In the genomic region with DNA sequence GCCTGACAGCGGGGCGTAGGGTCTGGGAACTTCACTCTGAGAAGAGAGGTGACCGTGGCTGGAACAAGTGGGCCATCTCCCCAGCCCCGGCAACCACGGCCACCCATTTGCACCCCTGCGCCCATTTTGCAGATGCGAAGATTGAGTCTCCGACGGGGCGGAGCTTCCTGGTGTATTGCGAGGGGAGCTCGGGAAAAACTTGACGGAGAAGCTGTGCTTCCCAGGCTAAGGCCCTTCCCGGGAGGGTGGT, we compare ENCODE assay signal across 1 cellular context.
TF ChIP-seq lines count a peak whose summit lies in the region.

No MANE protein-coding gene starts in this region.

TF ChIP-seq in endothelial cell of umbilical vein, 7 proteins besides CTCF, POLR2A, EP300 and RAD21:
- TF ChIP-seq GATA2 (IDR thresholded peaks at IDR 0.05; ENCODE audit: insufficient read depth, insufficient read length, low read depth, low read length): no peak
- no peak for TF ChIP-seq MYC (IDR thresholded peaks at IDR 0.05; ENCODE audit: low read depth, low read length)
- TF ChIP-seq EZH2 (IDR thresholded peaks at IDR 0.05; ENCODE audit: borderline replicate concordance, low read depth, low read length, severe bottlenecking): no peak
- TF ChIP-seq JUN (IDR thresholded peaks at IDR 0.05; ENCODE audit: borderline replicate concordance, insufficient read depth, insufficient read length, low read depth): no peak
- no peak for TF ChIP-seq FOS (IDR thresholded peaks at IDR 0.05; ENCODE audit: borderline replicate concordance, insufficient read depth, low read length)
